8 cellular contexts compared by ENCODE assay signal in the genomic region with DNA sequence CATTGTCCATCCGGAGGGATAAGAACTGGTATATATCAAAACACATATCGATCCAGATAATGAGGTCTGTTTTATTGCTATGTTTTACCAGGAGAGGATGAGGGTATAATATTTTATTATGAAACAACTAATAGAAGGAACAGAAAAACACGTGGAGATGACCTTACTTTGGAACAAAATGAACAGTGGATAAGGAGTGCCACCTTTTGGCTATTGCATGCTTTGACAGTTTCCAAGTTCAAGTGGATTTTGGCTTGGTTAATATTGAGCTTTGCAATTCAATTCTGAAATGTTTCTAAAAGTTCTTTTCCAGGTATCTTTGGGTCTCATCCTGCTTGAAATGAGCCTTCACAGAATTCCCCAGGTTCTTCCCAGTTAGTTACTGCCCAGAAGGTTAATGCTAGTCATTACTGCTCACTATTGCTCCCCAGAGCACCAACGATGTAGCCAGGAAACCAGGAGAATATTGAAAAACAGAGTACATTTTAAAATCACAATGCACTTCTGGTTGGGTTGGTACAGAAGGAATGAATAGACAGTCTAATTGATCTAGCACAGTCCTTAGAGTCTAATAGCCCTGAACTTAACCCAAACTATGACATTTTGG. TPM values are rescaled to one million over a fixed set of nuclear protein-coding genes. Genes with fewer than 3 reads are reported as not detected.
DNase-seq lines count a peak whose midpoint lies in the region; ATAC-seq and TF ChIP-seq lines count a peak whose summit lies in the region.

No MANE protein-coding gene starts in this region.

- no peaks in the 10 kb centered on the region for H3K9me3 ChIP-seq in adipocyte (ENCODE audit: control insufficient read depth, low read length)

- peaks cover 18% of the 10 kb centered on the region for H3K4me1 ChIP-seq in adipocyte (ENCODE audit: control insufficient read depth, insufficient read depth, low read length)

- peak; percentile 71 for DNase-seq in COLO829 (ENCODE audit: low spot score)
- DNase-seq in MV-4-11 (lab: John Stamatoyannopoulos, UW) = peak; percentile 45
- peak; percentile 81 for DNase-seq in adipocyte (ENCODE audit: low read depth)
- DNase-seq in kidney epithelial cell (ENCODE audit: low read depth) = no peak
- no peak for DNase-seq in DMS114 treated with DMSO at 0.1 percent for 48 hours (lab: John Stamatoyannopoulos, UW; ENCODE audit: unreplicated experiment)
- no peak for DNase-seq in UCSD-AML1 (lab: John Stamatoyannopoulos, UW; ENCODE audit: unreplicated experiment)
- DNase-seq in NK-92 (lab: John Stamatoyannopoulos, UW; ENCODE audit: unreplicated experiment) = no peak

- peak; percentile 71 for ATAC-seq in GM21529 (IDR thresholded peaks at IDR 0.05; ENCODE audit: unreplicated experiment)

- peak; percentile 76 for TF ChIP-seq CTCF in kidney epithelial cell (IDR thresholded peaks at IDR 0.05; ENCODE audit: insufficient read depth, low read length, poor library complexity, severe bottlenecking)

- peak overlapping the region; percentile 40 for H3K9ac ChIP-seq in adipocyte (ENCODE audit: low read length)

- H3K27me3 ChIP-seq in adipocyte (replicated peaks; ENCODE audit: control insufficient read depth, insufficient read depth, low read length) (no peaks in the 10 kb centered on the region), kidney epithelial cell (ENCODE audit: control insufficient read depth, insufficient read depth, low read length) (no peaks in the 10 kb centered on the region)

- H3K4me3 ChIP-seq in adipocyte (ENCODE audit: low read length) = no peak overlapping the region
- no peak overlapping the region for H3K4me3 ChIP-seq in kidney epithelial cell (ENCODE audit: low read depth, low read length)

- H3K36me3 ChIP-seq in adipocyte (ENCODE audit: control insufficient read depth, insufficient read depth, low read length, severe bottlenecking) (no peaks in the 10 kb centered on the region), kidney epithelial cell (ENCODE audit: control insufficient read depth, insufficient read depth, low read length) (no peaks in the 10 kb centered on the region)

RNA-seq across cellular contexts. Expression of gene ZC3H11B, which starts 45.5 kb away (rescaled TPM):
- total RNA-seq in kidney epithelial cell = 0.21 TPM in 1 of 2 replicates, not detected in the other

Comparison
In these comparisons a context has a peak if more than half of its experiments do, and no peak if none do; other contexts are left out.
1. DNase-seq: peak in COLO829 (single experiment), MV-4-11 (single experiment) and adipocyte (single experiment); none in kidney epithelial cell (single experiment), DMS114 treated with DMSO at 0.1 percent for 48 hours (single experiment), UCSD-AML1 (single experiment) and NK-92 (single experiment).